In genomic region chr18:12885500-12885899, GRCh38 we compare ENCODE assay signal across 13 cellular contexts. TPM values are rescaled to one million over a fixed set of nuclear protein-coding genes. Genes with fewer than 3 reads are reported as not detected.
DNase-seq lines count a peak whose midpoint lies in the region; ATAC-seq and TF ChIP-seq lines count a peak whose summit lies in the region.
"Had no signal": no experiment of that assay in that cellular context is flagged by ENCODE, and none has a peak within 500 bp of the region (broad histone marks: within the 10 kb centered on the region; RNA-seq: fewer than 3 reads in every experiment).

No MANE protein-coding gene starts in this region.

- H3F3A ChIP-seq in PC-9 (ENCODE audit: insufficient read depth, low read depth): peaks cover 26% of the 10 kb centered on the region

- ATAC-seq in stimulated activated naive CD8-positive, alpha-beta T cell treated with anti-CD3 and anti-CD28 coated beads, Interleukin-15, amount 100 ng/mL, for 72 hours: no peak
- ATAC-seq in HG03521 (IDR thresholded peaks at IDR 0.05; ENCODE audit: unreplicated experiment): no peak
- ATAC-seq: Right ventricle myocardium inferior had no signal

- no peak overlapping the region for H3K27ac Mint-ChIP-seq in stimulated activated naive CD8-positive, alpha-beta T cell treated with anti-CD3 and anti-CD28 coated beads, Interleukin-15, Interleukin-2, amounts not matched to agents 100 ng/mL and 50 ng/mL, for 24 hours
- H3K27ac Mint-ChIP-seq in stimulated activated naive CD8-positive, alpha-beta T cell treated with anti-CD3 and anti-CD28 coated beads, Interleukin-15, amount 100 ng/mL, for 72 hours: no peak overlapping the region
- H3K27ac Mint-ChIP-seq in type B pancreatic cell: peak overlapping the region; percentile 97

- TF ChIP-seq CTCF in PC-9 (conservative IDR thresholded peaks at IDR 0.05): no peak
- TF ChIP-seq CTCF in type B pancreatic cell (conservative IDR thresholded peaks at IDR 0.05): no peak

- no peak overlapping the region for H3K27ac ChIP-seq in PC-9

- H3K9ac ChIP-seq in iPS-15b (ENCODE audit: low read depth, low read length): no peak overlapping the region

- POLR2A ChIA-PET in PC-9 (lab: Charles Lee; ENCODE audit: unreplicated experiment): interaction anchor here (0.6 to 0.7 kb wide), 2 partner anchors 23 to 142 kb away, joined by 3 read pairs; no protein-coding TSS in a partner anchor

- H3K36me3 Mint-ChIP-seq in stimulated activated naive CD8-positive, alpha-beta T cell treated with anti-CD3 and anti-CD28 coated beads, Interleukin-15, Interleukin-2, amounts not matched to agents 100 ng/mL and 50 ng/mL, for 24 hours (ENCODE audit: low read depth): peaks cover 7% of the 10 kb centered on the region
- H3K36me3 Mint-ChIP-seq in type B pancreatic cell: peaks cover 3% of the 10 kb centered on the region

- H3K4me1 Mint-ChIP-seq in stimulated activated naive CD8-positive, alpha-beta T cell treated with anti-CD3 and anti-CD28 coated beads, Interleukin-15, Interleukin-2, amounts not matched to agents 100 ng/mL and 50 ng/mL, for 24 hours (ENCODE audit: low read depth): peaks cover 48% of the 10 kb centered on the region
- peaks cover 34% of the 10 kb centered on the region for H3K4me1 Mint-ChIP-seq in stimulated activated naive CD8-positive, alpha-beta T cell treated with anti-CD3 and anti-CD28 coated beads, Interleukin-15, amount 100 ng/mL, for 72 hours
- peaks cover 19% of the 10 kb centered on the region for H3K4me1 Mint-ChIP-seq in type B pancreatic cell (ENCODE audit: unreplicated experiment)

- H3K4me1 ChIP-seq in PC-9 (replicated peaks; ENCODE audit: insufficient read depth): peaks cover 36% of the 10 kb centered on the region
- peaks cover 17% of the 10 kb centered on the region for H3K4me1 ChIP-seq in iPS-15b (ENCODE audit: control insufficient read depth, insufficient read depth, low read length)

- peaks cover 59% of the 10 kb centered on the region for H3K79me2 ChIP-seq in PC-9 (ENCODE audit: low read depth)

- no peaks in the 10 kb centered on the region for H3K9me3 Mint-ChIP-seq in stimulated activated naive CD8-positive, alpha-beta T cell treated with anti-CD3 and anti-CD28 coated beads, Interleukin-15, Interleukin-2, amounts not matched to agents 100 ng/mL and 50 ng/mL, for 24 hours
- H3K9me3 Mint-ChIP-seq in stimulated activated naive CD8-positive, alpha-beta T cell treated with anti-CD3 and anti-CD28 coated beads, Interleukin-15, amount 100 ng/mL, for 72 hours: peaks cover 4 to 5% of the 10 kb centered on the region in 2 donors
- no peaks in the 10 kb centered on the region for H3K9me3 Mint-ChIP-seq in type B pancreatic cell

- intact Hi-C loops in PC-9 (cut with micrococcal nuclease; ENCODE audit: unreplicated experiment): no loop called here

- in situ Hi-C loops in G401 (cut with HindIII; ENCODE audit: low sequenced_read_pairs): no loop called here

- peak overlapping the region; percentile 93 for H3K4me2 ChIP-seq in PC-9

- 0 out of 2 replicates have a peak, but pooled peaks cover 5% of the 10 kb centered on the region for H3K36me3 ChIP-seq in PC-9 (ENCODE audit: low read depth)
- no peaks in the 10 kb centered on the region for H3K36me3 ChIP-seq in iPS-15b (ENCODE audit: control insufficient read depth, insufficient read depth, low read length)
- H3K36me3 ChIP-seq: adrenal gland had no signal

- H2AFZ ChIP-seq in PC-9: no peak overlapping the region

- DNase-seq in stimulated activated naive CD8-positive, alpha-beta T cell treated with anti-CD3 and anti-CD28 coated beads, Interleukin-15, amount 100 ng/mL, for 72 hours: no peak
- DNase-seq in PC-9: no peak
- DNase-seq in type B pancreatic cell (ENCODE audit: extremely low spot score, unreplicated experiment): no peak
- no peak for DNase-seq in DMS 273 (lab: John Stamatoyannopoulos, UW; ENCODE audit: unreplicated experiment)
- DNase-seq in G401 (ENCODE audit: low spot score): no peak
- DNase-seq: activated CD4-positive, CD25-positive, alpha-beta regulatory T cell; adrenal gland; C1 segment of cervical spinal cord; hypothalamus had no signal

- peaks cover 13% of the 10 kb centered on the region; the same call in 1 of the 2 replicates for H4K20me1 ChIP-seq in PC-9 (ENCODE audit: insufficient read depth)

- H3K27me3 Mint-ChIP-seq in stimulated activated naive CD8-positive, alpha-beta T cell treated with anti-CD3 and anti-CD28 coated beads, Interleukin-15, Interleukin-2, amounts not matched to agents 100 ng/mL and 50 ng/mL, for 24 hours: no peaks in the 10 kb centered on the region
- H3K27me3 Mint-ChIP-seq in stimulated activated naive CD8-positive, alpha-beta T cell treated with anti-CD3 and anti-CD28 coated beads, Interleukin-15, amount 100 ng/mL, for 72 hours: no peaks in the 10 kb centered on the region
- no peaks in the 10 kb centered on the region for H3K27me3 Mint-ChIP-seq in type B pancreatic cell

- H3K9me2 ChIP-seq in PC-9 (ENCODE audit: insufficient read depth): no peaks in the 10 kb centered on the region

- no TSS peak for BruUV-seq in PC-9 (replicated peaks; lab: Mats Ljungman, UMichigan)

- CTCF ChIA-PET in PC-9 (lab: Charles Lee): interaction anchor here (0.5 to 1.0 kb wide), 2 partner anchors 49 to 145 kb away, joined by 3 to 5 read pairs; no protein-coding TSS in a partner anchor

- H3K9me3 ChIP-seq in PC-9 (ENCODE audit: insufficient read depth, low read depth): no peaks in the 10 kb centered on the region
- H3K9me3 ChIP-seq in iPS-15b (ENCODE audit: control insufficient read depth, insufficient read depth, low read length): no peaks in the 10 kb centered on the region
- H3K9me3 ChIP-seq: adrenal gland had no signal

- H3K4me3 Mint-ChIP-seq in stimulated activated naive CD8-positive, alpha-beta T cell treated with anti-CD3 and anti-CD28 coated beads, Interleukin-15, Interleukin-2, amounts not matched to agents 100 ng/mL and 50 ng/mL, for 24 hours: peak overlapping the region; percentile 91
- H3K4me3 Mint-ChIP-seq in stimulated activated naive CD8-positive, alpha-beta T cell treated with anti-CD3 and anti-CD28 coated beads, Interleukin-15, amount 100 ng/mL, for 72 hours: peak overlapping the region in 1 of 2 donors; percentile 22
- H3K4me3 Mint-ChIP-seq in type B pancreatic cell: peak overlapping the region; percentile 96

- H3K27me3 ChIP-seq in PC-9 (ENCODE audit: insufficient read depth, low read depth): no peaks in the 10 kb centered on the region
- no peaks in the 10 kb centered on the region for H3K27me3 ChIP-seq in iPS-15b (ENCODE audit: control insufficient read depth, insufficient read depth, low read length)
- H3K27me3 ChIP-seq: adrenal gland had no signal

- H3K4me3 ChIP-seq in PC-9: no peak overlapping the region
- H3K4me3 ChIP-seq in iPS-15b (ENCODE audit: low read depth, low read length): peak overlapping the region; percentile 66

RNA-seq across cellular contexts. Expression of gene PTPN2, which starts 1.5 kb away (rescaled TPM):
- total RNA-seq in PC-9 (2021): 77.2 and 78.1 TPM in 2 replicates
- total RNA-seq in type B pancreatic cell (ENCODE audit: low replicate concordance): 31.4 and 32.7 TPM in 2 replicates
- 29.8 and 52.8 TPM in 2 replicates for total RNA-seq in G401 (2014; rRNA removed; shearing (Covaris generic))
